In the genomic region with DNA sequence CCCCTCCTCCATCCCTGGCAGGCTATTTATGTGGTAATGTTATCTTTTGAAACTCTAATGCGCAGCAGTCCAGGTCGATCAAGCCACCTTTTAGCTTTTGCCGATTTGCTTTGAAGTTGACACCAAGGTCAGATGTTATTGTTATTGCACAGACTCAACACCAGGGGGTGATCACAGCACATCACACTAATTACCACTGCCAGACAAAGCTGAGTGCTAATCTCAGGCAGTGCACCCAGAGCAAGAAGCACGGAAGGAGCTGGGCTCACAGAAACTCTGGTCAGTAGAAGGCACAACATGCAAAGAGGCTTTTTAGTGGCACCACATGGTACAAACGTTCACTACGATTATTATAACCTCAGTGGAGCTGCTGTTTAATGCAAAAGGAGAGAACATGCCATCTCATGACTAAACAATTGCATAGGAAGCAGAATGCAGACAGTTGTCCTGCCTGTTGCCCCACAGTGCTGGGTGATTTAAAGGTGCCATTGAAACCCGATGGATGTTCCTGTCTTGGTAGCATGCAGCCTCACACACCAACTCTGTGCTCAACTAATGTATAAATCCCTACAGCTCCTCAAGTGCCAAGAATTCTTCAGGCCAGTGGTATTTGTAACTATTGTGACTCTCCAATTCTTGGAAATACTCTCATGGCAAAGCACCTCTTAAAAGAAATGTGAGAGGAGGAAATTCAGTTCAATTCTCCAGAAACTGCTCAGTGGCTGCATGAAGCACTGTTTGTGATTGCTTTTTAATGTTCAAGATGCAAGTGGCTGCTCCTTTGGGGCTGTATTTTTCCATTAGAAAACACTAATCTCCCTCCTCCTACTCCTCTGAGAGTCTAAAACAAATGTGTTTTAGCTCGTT, we compare ENCODE assay signal across 8 cellular contexts.
DNase-seq lines count a peak whose midpoint lies in the region; ATAC-seq, FAIRE-seq and TF ChIP-seq lines count a peak whose summit lies in the region.

No MANE protein-coding gene starts in this region.

- H3K36me3 ChIP-seq in K562 (ENCODE audit: control insufficient read depth, insufficient read depth, low read length) (no peaks in the 10 kb centered on the region), small intestine (ENCODE audit: control insufficient read depth in 2 of 2, insufficient read depth in 2 of 2, low read length in 2 of 2) (no peaks in the 10 kb centered on the region)

- H2AFZ ChIP-seq in K562 (ENCODE audit: low read depth, low read length): no peak overlapping the region

- WGBS in K562 (ENCODE audit: insufficient coverage, low coverage, missing lambda C conversion rate): 3% methylated on average over 8 of the region's 8 CpGs
- 11 to 18% (median 13%) methylated on average over 8 of the region's 8 CpGs for WGBS in small intestine, 3 donors

- CTCF ChIA-PET in K562 (lab: Yijun Ruan, JAX; ENCODE audit: low intra/inter-chr PET ratio): no interaction called here

- intact Hi-C loops in K562 (cut with micrococcal nuclease): no loop called here

- peak in 2 of 3 experiments; percentile 43 to 50; a peak in 4 of 6 replicates for TF ChIP-seq CTCF in K562 (IDR thresholded peaks at IDR 0.05 in 2 of 3, conservative IDR thresholded peaks at IDR 0.05 in 1 of 3; ENCODE audit: insufficient read depth in 2 of 3, low read depth in 1 of 3, low read length in 3 of 3)

- peak; percentile 13 for DNase-seq in activated naive CD4-positive, alpha-beta T cell treated with Interleukin-2 at 50 U/mL for 16 hours
- DNase-seq in activated naive CD4-positive, alpha-beta T cell treated with anti-CD3 and anti-CD28 coated beads, Interleukin-2, amount 50 U/mL, for 16 hours: no peak
- DNase-seq in NCI-H1092 (lab: John Stamatoyannopoulos, UW): peak; percentile 32
- DNase-seq in SW480 (ENCODE audit: low spot score): peak; percentile 63
- peak; percentile 6 to 21 (median 10) for DNase-seq in K562 (ENCODE audit: extremely low read depth in 1 of 4, low spot score in 3 of 4)
- peak; percentile 92 for DNase-seq in iPS DF 4.7 (ENCODE audit: extremely low read depth, low spot score)
- peak; percentile 53 for DNase-seq in small intestine

- H3K9ac ChIP-seq in K562 (ENCODE audit: insufficient read depth in 1 of 2, low read depth in 2 of 2, low read length in 2 of 2): no peak overlapping the region

- no peak overlapping the region for H3K4me3 ChIP-seq in K562
- no peak overlapping the region for H3K4me3 ChIP-seq in small intestine (ENCODE audit: low read depth in 1 of 2, low read length in 2 of 2)

- no peak for TF ChIP-seq POLR2A in K562 (conservative IDR thresholded peaks at IDR 0.05)

- BruUV-seq in K562 (replicated peaks; lab: Mats Ljungman, UMichigan): no TSS peak

- H3K4me1 ChIP-seq in K562 (replicated peaks in 1 of 2; ENCODE audit: control insufficient read depth in 2 of 2, insufficient read depth in 2 of 2, low read length in 2 of 2) (no peaks in the 10 kb centered on the region), small intestine (ENCODE audit: control insufficient read depth in 2 of 2, insufficient read depth in 1 of 2, low read depth in 1 of 2, low read length in 1 of 2) (no peaks in the 10 kb centered on the region)

- no peaks in the 10 kb centered on the region for H3K79me2 ChIP-seq in K562 (ENCODE audit: control insufficient read depth, insufficient read depth, low read length)

- in situ Hi-C loops in K562 (cut with MboI): no loop called here

- H3K9me3 ChIP-seq in K562 (replicated peaks; ENCODE audit: control insufficient read depth, insufficient read depth, low read depth, low read length) (no peaks in the 10 kb centered on the region), small intestine (ENCODE audit: control insufficient read depth, low read depth) (no peaks in the 10 kb centered on the region)

- H3K27me3 ChIP-seq in K562 (ENCODE audit: control insufficient read depth in 2 of 2, insufficient read depth in 2 of 2, low read length in 2 of 2) (no peaks in the 10 kb centered on the region), small intestine (ENCODE audit: control insufficient read depth in 2 of 2, insufficient read depth in 2 of 2, low read length in 2 of 2) (no peaks in the 10 kb centered on the region)

- TF ChIP-seq EP300 in K562 (IDR thresholded peaks at IDR 0.05; ENCODE audit: low read length): no peak

- POLR2A ChIA-PET in K562 (lab: Yijun Ruan, JAX): no interaction called here

- no peaks in the 10 kb centered on the region for H3K9me1 ChIP-seq in K562 (ENCODE audit: control insufficient read depth, insufficient read depth, low read length)

- no peak overlapping the region for H3K4me2 ChIP-seq in K562 (ENCODE audit: insufficient read depth, low read length)

- no peaks in the 10 kb centered on the region for H4K20me1 ChIP-seq in K562 (replicated peaks; ENCODE audit: control insufficient read depth, insufficient read depth, low read length)

- FAIRE-seq in K562 (lab: Jason Lieb, UNC): no peak
- FAIRE-seq in small intestine (lab: Jason Lieb, UNC): no peak

- no peak overlapping the region for H3K27ac ChIP-seq in K562 (ENCODE audit: extremely low read depth, low read depth, low read length)
- no peak overlapping the region for H3K27ac ChIP-seq in small intestine (ENCODE audit: low read depth in 1 of 2, low read length in 1 of 2)

- ATAC-seq in HG02678 (IDR thresholded peaks at IDR 0.05; ENCODE audit: unreplicated experiment) (peak; percentile 96), K562 (no peak)

- TF ChIP-seq RAD21 in K562 (CRISPR knock-in tag; conservative IDR thresholded peaks at IDR 0.05 in 1 of 2, IDR thresholded peaks at IDR 0.05 in 1 of 2): peak; percentile 62 to 66

TF ChIP-seq in K562, 482 proteins besides CTCF, POLR2A, EP300 and RAD21 (continues in another document):
- TF ChIP-seq, protein P1, sequence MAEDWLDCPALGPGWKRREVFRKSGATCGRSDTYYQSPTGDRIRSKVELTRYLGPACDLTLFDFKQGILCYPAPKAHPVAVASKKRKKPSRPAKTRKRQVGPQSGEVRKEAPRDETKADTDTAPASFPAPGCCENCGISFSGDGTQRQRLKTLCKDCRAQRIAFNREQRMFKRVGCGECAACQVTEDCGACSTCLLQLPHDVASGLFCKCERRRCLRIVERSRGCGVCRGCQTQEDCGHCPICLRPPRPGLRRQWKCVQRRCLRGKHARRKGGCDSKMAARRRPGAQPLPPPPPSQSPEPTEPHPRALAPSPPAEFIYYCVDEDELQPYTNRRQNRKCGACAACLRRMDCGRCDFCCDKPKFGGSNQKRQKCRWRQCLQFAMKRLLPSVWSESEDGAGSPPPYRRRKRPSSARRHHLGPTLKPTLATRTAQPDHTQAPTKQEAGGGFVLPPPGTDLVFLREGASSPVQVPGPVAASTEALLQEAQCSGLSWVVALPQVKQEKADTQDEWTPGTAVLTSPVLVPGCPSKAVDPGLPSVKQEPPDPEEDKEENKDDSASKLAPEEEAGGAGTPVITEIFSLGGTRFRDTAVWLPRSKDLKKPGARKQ (CRISPR knock-in tag; IDR thresholded peaks at IDR 0.05): no peak
- TF ChIP-seq HEY1 (CRISPR knock-in tag; IDR thresholded peaks at IDR 0.05; ENCODE audit: borderline replicate concordance) (no peak), ZEB2 (IDR thresholded peaks at IDR 0.05) (no peak), SREBF2 (CRISPR knock-in tag; IDR thresholded peaks at IDR 0.05) (no peak), CBX3 (IDR thresholded peaks at IDR 0.05; ENCODE audit: borderline replicate concordance in 1 of 2, low read length in 2 of 2) (no peak), GATA2 (CRISPR knock-in tag; IDR thresholded peaks at IDR 0.05) (no peak), TCFL5 (CRISPR knock-in tag; conservative IDR thresholded peaks at IDR 0.05) (no peak), KAT7 (CRISPR knock-in tag; IDR thresholded peaks at IDR 0.05; ENCODE audit: borderline replicate concordance) (no peak), NR2C1 (IDR thresholded peaks at IDR 0.05) (no peak), NR2C1 (tag; IDR thresholded peaks at IDR 0.05) (no peak), ZNF324 (CRISPR knock-in tag; IDR thresholded peaks at IDR 0.05) (no peak), FOXK1 (CRISPR knock-in tag; IDR thresholded peaks at IDR 0.05; ENCODE audit: borderline replicate concordance) (no peak)
- TF ChIP-seq, protein P2, sequence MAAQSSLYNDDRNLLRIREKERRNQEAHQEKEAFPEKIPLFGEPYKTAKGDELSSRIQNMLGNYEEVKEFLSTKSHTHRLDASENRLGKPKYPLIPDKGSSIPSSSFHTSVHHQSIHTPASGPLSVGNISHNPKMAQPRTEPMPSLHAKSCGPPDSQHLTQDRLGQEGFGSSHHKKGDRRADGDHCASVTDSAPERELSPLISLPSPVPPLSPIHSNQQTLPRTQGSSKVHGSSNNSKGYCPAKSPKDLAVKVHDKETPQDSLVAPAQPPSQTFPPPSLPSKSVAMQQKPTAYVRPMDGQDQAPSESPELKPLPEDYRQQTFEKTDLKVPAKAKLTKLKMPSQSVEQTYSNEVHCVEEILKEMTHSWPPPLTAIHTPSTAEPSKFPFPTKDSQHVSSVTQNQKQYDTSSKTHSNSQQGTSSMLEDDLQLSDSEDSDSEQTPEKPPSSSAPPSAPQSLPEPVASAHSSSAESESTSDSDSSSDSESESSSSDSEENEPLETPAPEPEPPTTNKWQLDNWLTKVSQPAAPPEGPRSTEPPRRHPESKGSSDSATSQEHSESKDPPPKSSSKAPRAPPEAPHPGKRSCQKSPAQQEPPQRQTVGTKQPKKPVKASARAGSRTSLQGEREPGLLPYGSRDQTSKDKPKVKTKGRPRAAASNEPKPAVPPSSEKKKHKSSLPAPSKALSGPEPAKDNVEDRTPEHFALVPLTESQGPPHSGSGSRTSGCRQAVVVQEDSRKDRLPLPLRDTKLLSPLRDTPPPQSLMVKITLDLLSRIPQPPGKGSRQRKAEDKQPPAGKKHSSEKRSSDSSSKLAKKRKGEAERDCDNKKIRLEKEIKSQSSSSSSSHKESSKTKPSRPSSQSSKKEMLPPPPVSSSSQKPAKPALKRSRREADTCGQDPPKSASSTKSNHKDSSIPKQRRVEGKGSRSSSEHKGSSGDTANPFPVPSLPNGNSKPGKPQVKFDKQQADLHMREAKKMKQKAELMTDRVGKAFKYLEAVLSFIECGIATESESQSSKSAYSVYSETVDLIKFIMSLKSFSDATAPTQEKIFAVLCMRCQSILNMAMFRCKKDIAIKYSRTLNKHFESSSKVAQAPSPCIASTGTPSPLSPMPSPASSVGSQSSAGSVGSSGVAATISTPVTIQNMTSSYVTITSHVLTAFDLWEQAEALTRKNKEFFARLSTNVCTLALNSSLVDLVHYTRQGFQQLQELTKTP (IDR thresholded peaks at IDR 0.05; ENCODE audit: low read depth in 1 of 2, partially characterized antibody in 2 of 2): no peak
